8 cellular contexts compared by ENCODE assay signal in the genomic region with DNA sequence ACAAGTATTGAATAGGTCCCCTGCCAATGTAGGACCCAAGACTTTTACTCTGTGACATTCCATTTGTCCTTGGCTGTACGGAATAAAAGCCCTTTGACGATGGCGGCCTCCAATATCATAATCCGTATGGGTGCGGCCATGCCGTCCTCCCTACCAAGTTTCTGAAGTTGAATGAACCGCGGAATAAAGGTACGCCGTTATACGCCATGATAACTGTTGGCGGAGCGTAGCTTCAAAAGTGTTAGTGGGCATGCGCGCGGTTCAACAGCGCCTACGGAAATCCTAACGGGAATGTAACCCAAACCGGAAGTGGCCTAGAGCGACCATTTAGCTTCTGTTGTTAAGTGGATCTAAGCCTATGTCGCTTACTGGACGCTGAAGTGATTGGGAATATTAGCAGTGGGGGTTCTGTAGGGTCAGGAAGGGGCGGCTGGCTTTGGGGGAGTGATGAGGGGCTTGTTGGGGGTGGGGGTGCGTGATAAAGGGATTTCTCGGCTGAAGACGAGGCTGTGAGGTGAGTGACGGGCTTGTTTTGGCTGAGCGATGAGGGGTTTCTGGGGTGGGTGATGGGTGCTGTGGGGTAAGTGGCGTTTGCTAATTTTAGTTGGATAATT. TPM values are rescaled to one million over a fixed set of nuclear protein-coding genes. Genes with fewer than 3 reads are reported as not detected.
DNase-seq lines count a peak whose midpoint lies in the region; ATAC-seq and TF ChIP-seq lines count a peak whose summit lies in the region.

A gene (plus strand): TSS at position 322 of the 614 bp plus-strand sequence. CDS start 2,047 bp downstream, outside the sequence.

- H3K9me3 Mint-ChIP-seq in HFFc6: no peaks in the 10 kb centered on the region
- H3K9me3 Mint-ChIP-seq in T-helper 1 cell treated with Interleukin-12 subunit alpha and Interleukin-12 subunit beta and Interleukin-4 antibody, amounts not matched to agents 30 μg/mL and 1 μg/mL, for 36 hours: peaks cover 9% of the 10 kb centered on the region

- peaks cover 23% of the 10 kb centered on the region for H3K36me3 Mint-ChIP-seq in HFFc6 (ENCODE audit: low read depth)
- H3K36me3 Mint-ChIP-seq in T-helper 1 cell treated with Interleukin-12 subunit alpha and Interleukin-12 subunit beta and Interleukin-4 antibody, amounts not matched to agents 30 μg/mL and 1 μg/mL, for 36 hours (ENCODE audit: low read depth): peaks cover 17% of the 10 kb centered on the region

- peak in 1 of 4 donors; percentile 26 for TF ChIP-seq POLR2A in upper lobe of left lung (IDR thresholded peaks at IDR 0.05)

- peaks cover 63% of the 10 kb centered on the region for H3K4me1 Mint-ChIP-seq in HFFc6 (ENCODE audit: low read depth)
- H3K4me1 Mint-ChIP-seq in T-helper 1 cell treated with Interleukin-12 subunit alpha and Interleukin-12 subunit beta and Interleukin-4 antibody, amounts not matched to agents 30 μg/mL and 1 μg/mL, for 36 hours (ENCODE audit: low read depth): peaks cover 20% of the 10 kb centered on the region

- peak within 1 kb of the TSS; percentile 99 for H3K4me3 Mint-ChIP-seq in HFFc6
- peak within 1 kb of the TSS; percentile 97 for H3K4me3 Mint-ChIP-seq in T-helper 1 cell treated with Interleukin-12 subunit alpha and Interleukin-12 subunit beta and Interleukin-4 antibody, amounts not matched to agents 30 μg/mL and 1 μg/mL, for 36 hours

- H3K9me3 ChIP-seq in left ventricle myocardium inferior (replicated peaks): no peaks in the 10 kb centered on the region
- no peaks in the 10 kb centered on the region for H3K9me3 ChIP-seq in upper lobe of left lung

- H3K4me3 ChIP-seq in left ventricle myocardium inferior: peak within 1 kb of the TSS; percentile 74
- peak within 1 kb of the TSS; percentile 64 to 84 (median 76) for H3K4me3 ChIP-seq in upper lobe of left lung

- intact Hi-C loops in left ventricle myocardium inferior (cut with micrococcal nuclease) (no loop called here), posterior cingulate gyrus (cut with DNase I) (loop anchor here (1.0 kb wide), 1 partner anchor 23 kb away; no protein-coding TSS in a partner anchor)

- no peak for TF ChIP-seq CTCF in HFFc6 (IDR thresholded peaks at IDR 0.05)
- no peak for TF ChIP-seq CTCF in left ventricle myocardium inferior (IDR thresholded peaks at IDR 0.05; ENCODE audit: borderline replicate concordance)
- no peak for TF ChIP-seq CTCF in upper lobe of left lung (IDR thresholded peaks at IDR 0.05)

- ATAC-seq in upper lobe of left lung (ENCODE audit: low FRiP score in 2 of 2): peak; percentile 97 to 98

- H3K36me3 ChIP-seq in left ventricle myocardium inferior (peaks cover 18% of the 10 kb centered on the region), upper lobe of left lung (peaks cover 0 to 26% (median 6%) of the 10 kb centered on the region in 4 donors)

- peak within 1 kb of the TSS; percentile 62 for H3K27ac ChIP-seq in left ventricle myocardium inferior (replicated peaks)
- peak within 1 kb of the TSS; percentile 67 to 81 (median 79) for H3K27ac ChIP-seq in upper lobe of left lung

- H3K4me1 ChIP-seq in left ventricle myocardium inferior: peaks cover 24% of the 10 kb centered on the region
- peaks cover 11 to 18% (median 16%) of the 10 kb centered on the region in 4 donors for H3K4me1 ChIP-seq in upper lobe of left lung

- H3K27me3 Mint-ChIP-seq in HFFc6 (ENCODE audit: insufficient read depth): peaks cover 2% of the 10 kb centered on the region; the same call in 1 of the 2 replicates
- H3K27me3 Mint-ChIP-seq in T-helper 1 cell treated with Interleukin-12 subunit alpha and Interleukin-12 subunit beta and Interleukin-4 antibody, amounts not matched to agents 30 μg/mL and 1 μg/mL, for 36 hours (ENCODE audit: low read depth): peaks cover 22% of the 10 kb centered on the region

- WGBS in upper lobe of left lung, 2 donors: 0% methylated on average over 23 to 30 of the region's 30 CpGs

- H3K27ac Mint-ChIP-seq in HFFc6: peak within 1 kb of the TSS; percentile 91
- peak within 1 kb of the TSS; percentile 83 for H3K27ac Mint-ChIP-seq in T-helper 1 cell treated with Interleukin-12 subunit alpha and Interleukin-12 subunit beta and Interleukin-4 antibody, amounts not matched to agents 30 μg/mL and 1 μg/mL, for 36 hours

- DNase-seq in GM03348 (ENCODE audit: low spot score) (peak; percentile 92), HFFc6 (peak; percentile 93), NCI-H1092 treated with DMSO at 0.1 percent for 48 hours (lab: John Stamatoyannopoulos, UW) (peak; percentile 92), amygdala (lab: John Stamatoyannopoulos, UW) (peak; percentile 57 to 98 (median 89)), left ventricle myocardium inferior (peak; percentile 95), posterior cingulate gyrus (peak; percentile 89 to 98 (median 93)), upper lobe of left lung (peak in 1 of 2 donors; percentile 94)

- H3K27me3 ChIP-seq in left ventricle myocardium inferior (ENCODE audit: low read depth) (peaks cover 22% of the 10 kb centered on the region), upper lobe of left lung (no peaks in the 10 kb centered on the region)

- no peak for TF ChIP-seq EP300 in upper lobe of left lung (IDR thresholded peaks at IDR 0.05)

RNA-seq across cellular contexts. Expression of the gene that starts here (rescaled TPM):
- 10 to 100 TPM; 19.6 to 29.5 (median 21.6) TPM for total RNA-seq in HFFc6 (2021; fragmentation: NEBNext Ultra II Directional; extraction: Animal tissue kit (Norgen Biotek cat#: 25700))
- total RNA-seq in left ventricle myocardium inferior (7.3 TPM), upper lobe of left lung (10 to 100 TPM in 4 of 6 donors, 1 to 10 TPM in 2; 5.3 to 23.3 (median 12.0) TPM)
